ENCODE assay signal across 21 cellular contexts in genomic region chr1:225523214-225523613, GRCh38.
"Had no signal": no experiment of that assay in that cellular context is flagged by ENCODE, and none has a peak within 500 bp of the region (broad histone marks: within the 10 kb centered on the region; RNA-seq: fewer than 3 reads in every experiment).

No MANE protein-coding gene starts in this region.

- H3K4me3 Mint-ChIP-seq: activated CD4-positive, alpha-beta memory T cell treated with anti-CD3 and anti-CD28 coated beads, Interleukin-2, amount 10 ng/mL, durations not matched to agents 7 days and 5 days; activated naive CD8-positive, alpha-beta T cell; central memory CD8-positive, alpha-beta T cell; dendritic cell treated with granulocyte-macrophage colony-stimulating factor and Interleukin-4, amounts not matched to agents 40 ng/mL and 50 ng/mL, for 4 days; naive thymus-derived CD4-positive, alpha-beta T cell; stimulated activated naive CD8-positive, alpha-beta T cell treated with anti-CD3 and anti-CD28 coated beads, Interleukin-15, Interleukin-2, amounts not matched to agents 100 ng/mL and 50 ng/mL, for 24 hours had no signal

- H3K27me3 ChIP-seq: body of pancreas, gastrocnemius medialis, heart left ventricle, right atrium auricular region, suprapubic skin, upper lobe of left lung had no signal

- H3K27me3 Mint-ChIP-seq: activated naive CD8-positive, alpha-beta T cell; dendritic cell treated with granulocyte-macrophage colony-stimulating factor and Interleukin-4, amounts not matched to agents 40 ng/mL and 50 ng/mL, for 4 days; stimulated activated naive CD8-positive, alpha-beta T cell treated with anti-CD3 and anti-CD28 coated beads, Interleukin-15, Interleukin-2, amounts not matched to agents 100 ng/mL and 50 ng/mL, for 24 hours had no signal

- H3K4me1 ChIP-seq: upper lobe of left lung had no signal

- H3K9me3 ChIP-seq: body of pancreas, gastrocnemius medialis, heart left ventricle, right atrium auricular region, suprapubic skin, upper lobe of left lung had no signal

- H3K4me3 ChIP-seq: body of pancreas, gastrocnemius medialis, lung, right atrium auricular region, skin epidermis, suprapubic skin, upper lobe of left lung had no signal

- DNase-seq: activated CD4-positive, alpha-beta memory T cell treated with anti-CD3 and anti-CD28 coated beads, Interleukin-2, amount 10 ng/mL, durations not matched to agents 7 days and 5 days; activated gamma-delta T cell; activated T-cell treated with anti-CD3 and anti-CD28 coated beads, Interleukin-2, amount 50 U/mL, for 48 hours; amniotic stem cell; body of pancreas; gastrocnemius medialis; heart left ventricle; naive thymus-derived CD4-positive, alpha-beta T cell; nucleus accumbens; T-helper 1 cell; T1000; upper lobe of left lung had no signal

- ATAC-seq: body of pancreas; gastrocnemius medialis; heart left ventricle; naive thymus-derived CD4-positive, alpha-beta T cell; SK-N-SH treated with all-trans-retinoic acid at 6 μM for 48 hours had no signal

- H3K4me1 Mint-ChIP-seq: activated CD4-positive, alpha-beta memory T cell treated with anti-CD3 and anti-CD28 coated beads, Interleukin-2, amount 10 ng/mL, durations not matched to agents 7 days and 5 days; central memory CD8-positive, alpha-beta T cell had no signal

- H3K9me3 Mint-ChIP-seq: activated CD4-positive, alpha-beta memory T cell treated with anti-CD3 and anti-CD28 coated beads, Interleukin-2, amount 10 ng/mL, durations not matched to agents 7 days and 5 days; central memory CD8-positive, alpha-beta T cell; dendritic cell treated with granulocyte-macrophage colony-stimulating factor and Interleukin-4, amounts not matched to agents 40 ng/mL and 50 ng/mL, for 4 days; naive thymus-derived CD4-positive, alpha-beta T cell; stimulated activated naive CD8-positive, alpha-beta T cell treated with anti-CD3 and anti-CD28 coated beads, Interleukin-15, Interleukin-2, amounts not matched to agents 100 ng/mL and 50 ng/mL, for 24 hours had no signal

- H3K36me3 ChIP-seq: suprapubic skin, upper lobe of left lung had no signal

- H3K36me3 Mint-ChIP-seq: activated naive CD8-positive, alpha-beta T cell; naive thymus-derived CD4-positive, alpha-beta T cell had no signal

- H3K27ac Mint-ChIP-seq: activated CD4-positive, alpha-beta memory T cell treated with anti-CD3 and anti-CD28 coated beads, Interleukin-2, amount 10 ng/mL, durations not matched to agents 7 days and 5 days; activated naive CD8-positive, alpha-beta T cell; dendritic cell treated with granulocyte-macrophage colony-stimulating factor and Interleukin-4, amounts not matched to agents 40 ng/mL and 50 ng/mL, for 4 days; naive thymus-derived CD4-positive, alpha-beta T cell; stimulated activated naive CD8-positive, alpha-beta T cell treated with anti-CD3 and anti-CD28 coated beads, Interleukin-15, Interleukin-2, amounts not matched to agents 100 ng/mL and 50 ng/mL, for 24 hours had no signal

- H3K27ac ChIP-seq: body of pancreas, heart left ventricle, right atrium auricular region, skin epidermis, suprapubic skin, upper lobe of left lung had no signal
